ENCODE assay signal across 31 cellular contexts in the genomic region with DNA sequence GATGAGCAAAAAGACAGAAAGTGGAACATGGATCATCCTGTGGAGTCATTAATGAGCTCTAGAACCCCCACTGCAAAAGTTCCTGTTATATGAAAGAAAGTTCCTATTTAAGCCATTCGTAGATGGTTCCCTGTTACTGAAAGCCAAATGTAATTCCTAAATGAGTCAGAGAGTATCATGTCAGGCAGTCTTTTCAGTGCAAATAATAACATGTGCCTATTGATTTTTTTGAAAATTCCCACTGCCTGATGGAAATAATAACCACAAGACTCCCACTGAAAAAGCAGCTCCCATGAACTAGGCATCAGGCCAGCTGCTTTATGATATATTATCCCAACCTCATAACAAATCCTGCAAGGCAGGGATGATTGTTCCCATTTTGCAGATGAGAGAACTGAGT.
"Had no signal": no experiment of that assay in that cellular context is flagged by ENCODE, and none has a peak within 500 bp of the region (broad histone marks: within the 10 kb centered on the region; RNA-seq: fewer than 3 reads in every experiment).

No MANE protein-coding gene starts in this region.

- H3K27ac ChIP-seq: adrenal gland, cardiac muscle cell, VCaP had no signal

- H3K36me3 ChIP-seq: adrenal gland, cardiac muscle cell had no signal

- H3K4me1 ChIP-seq: adrenal gland had no signal

- DNase-seq: activated B cell treated with CpG ODN at 0.5 μM for 24 hours; activated CD4-positive, alpha-beta memory T cell treated with anti-CD3 and anti-CD28 coated beads for 36 hours; activated CD4-positive, alpha-beta T cell treated with anti-CD3 and anti-CD28 coated beads for 4 hours; activated CD4-positive, alpha-beta T cell treated with anti-CD3 and anti-CD28 coated beads, Interleukin-2, amount 10 ng/mL, durations not matched to agents 24 days and 14 days; activated CD4-positive, alpha-beta T cell treated with anti-CD3 and anti-CD28 coated beads, Interleukin-2, amount 50 U/mL, for 1 hour; activated CD4-positive, alpha-beta T cell treated with anti-CD3 and anti-CD28 coated beads, Interleukin-2, amount 50 U/mL, for 4 hours; activated CD4-positive, CD25-positive, alpha-beta regulatory T cell treated with anti-CD3 and anti-CD28 coated beads, Interleukin-2, amount 50 U/mL, for 72 hours; activated CD8-positive, alpha-beta memory T cell treated with anti-CD3 and anti-CD28 coated beads, Interleukin-2, amount 50 U/mL, for 4 hours; activated CD8-positive, alpha-beta T cell treated with anti-CD3 and anti-CD28 coated beads for 36 hours; activated effector memory CD4-positive, alpha-beta T cell treated with anti-CD3 and anti-CD28 coated beads, Interleukin-2, amount 50 U/mL, for 16 hours; activated gamma-delta T cell treated with Interleukin-2 at 50 U/mL for 16 hours; activated naive CD4-positive, alpha-beta T cell; activated naive CD4-positive, alpha-beta T cell treated with anti-CD3 and anti-CD28 coated beads for 36 hours; activated naive CD4-positive, alpha-beta T cell treated with anti-CD3 and anti-CD28 coated beads, Interleukin-2, amount 50 U/mL, for 16 hours; activated naive CD8-positive, alpha-beta T cell treated with anti-CD3 and anti-CD28 coated beads for 36 hours; activated T-cell treated with anti-CD3 and anti-CD28 coated beads for 4 hours; activated T-cell treated with anti-CD3 and anti-CD28 coated beads, Interleukin-2, amount 50 U/mL, for 1 hour; activated T-cell treated with anti-CD3 and anti-CD28 coated beads, Interleukin-2, amount 50 U/mL, for 4 hours; activated T-cell treated with anti-CD3 and anti-CD28 coated beads, Interleukin-2, amount 50 U/mL, for 72 hours; adrenal gland; amniotic stem cell; aorta; caudate nucleus; cerebellar nuclear complex; T-helper 1 cell; T-helper 2 cell; T-helper 9 cell had no signal

- H3K9me3 ChIP-seq: adrenal gland had no signal

- H3K27me3 ChIP-seq: adrenal gland, cardiac muscle cell had no signal

- H3K4me3 ChIP-seq: adrenal gland, cardiac muscle cell had no signal

- ATAC-seq: activated CD8-positive, alpha-beta T cell treated with anti-CD3 and anti-CD28 coated beads for 36 hours; activated naive CD4-positive, alpha-beta T cell treated with anti-CD3 and anti-CD28 coated beads, Interleukin-2, amount 50 U/mL, for 72 hours; activated T-cell treated with anti-CD3 and anti-CD28 coated beads, Interleukin-2, amount 50 U/mL, for 4 hours; activated T-cell treated with anti-CD3 and anti-CD28 coated beads, Interleukin-2, amount 50 U/mL, for 72 hours; activated T-helper 17 cell treated with anti-CD3 and anti-CD28 coated beads, Interleukin-2, amount 50 U/mL, for 72 hours had no signal
